In the genomic region with DNA sequence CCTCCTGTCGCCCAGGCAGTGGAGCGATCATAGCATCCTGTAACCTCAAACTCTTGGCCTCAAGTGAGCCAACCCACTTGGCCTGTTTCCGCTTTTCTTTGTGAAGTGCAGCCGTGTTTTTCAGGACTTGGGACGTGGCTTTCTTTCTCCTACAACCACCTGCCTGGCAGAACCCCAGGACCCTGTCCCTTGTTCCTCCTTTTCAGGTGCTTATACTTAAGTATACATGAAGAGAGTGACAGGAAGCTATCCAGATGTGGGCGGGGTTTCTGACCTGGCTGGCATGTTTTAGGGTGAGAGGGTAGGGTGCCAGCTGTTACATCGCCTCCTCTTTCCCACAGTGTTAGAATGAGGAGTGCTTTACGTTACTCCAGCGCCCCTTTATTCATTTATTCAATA, we compare ENCODE assay signal across 2 cellular contexts.
TF ChIP-seq lines count a peak whose summit lies in the region.

No MANE protein-coding gene starts in this region.

TF ChIP-seq in H1, 55 proteins besides CTCF, POLR2A, EP300 and RAD21:
- no peak for TF ChIP-seq KDM1A (IDR thresholded peaks at IDR 0.05; ENCODE audit: borderline replicate concordance, low read length)
- TF ChIP-seq, protein P1, sequence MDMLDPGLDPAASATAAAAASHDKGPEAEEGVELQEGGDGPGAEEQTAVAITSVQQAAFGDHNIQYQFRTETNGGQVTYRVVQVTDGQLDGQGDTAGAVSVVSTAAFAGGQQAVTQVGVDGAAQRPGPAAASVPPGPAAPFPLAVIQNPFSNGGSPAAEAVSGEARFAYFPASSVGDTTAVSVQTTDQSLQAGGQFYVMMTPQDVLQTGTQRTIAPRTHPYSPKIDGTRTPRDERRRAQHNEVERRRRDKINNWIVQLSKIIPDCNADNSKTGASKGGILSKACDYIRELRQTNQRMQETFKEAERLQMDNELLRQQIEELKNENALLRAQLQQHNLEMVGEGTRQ (IDR thresholded peaks at IDR 0.05; ENCODE audit: low read length) = no peak
- TF ChIP-seq, protein P2, sequence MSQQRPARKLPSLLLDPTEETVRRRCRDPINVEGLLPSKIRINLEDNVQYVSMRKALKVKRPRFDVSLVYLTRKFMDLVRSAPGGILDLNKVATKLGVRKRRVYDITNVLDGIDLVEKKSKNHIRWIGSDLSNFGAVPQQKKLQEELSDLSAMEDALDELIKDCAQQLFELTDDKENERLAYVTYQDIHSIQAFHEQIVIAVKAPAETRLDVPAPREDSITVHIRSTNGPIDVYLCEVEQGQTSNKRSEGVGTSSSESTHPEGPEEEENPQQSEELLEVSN (IDR thresholded peaks at IDR 0.05) = no peak
- TF ChIP-seq PHF8 (conservative IDR thresholded peaks at IDR 0.05; ENCODE audit: low read depth, low read length) = no peak
- TF ChIP-seq SRF (IDR thresholded peaks at IDR 0.05; ENCODE audit: low read depth, low read length) = no peak
- TF ChIP-seq FOSL1 (IDR thresholded peaks at IDR 0.05; ENCODE audit: insufficient read depth, low read depth, low read length) = no peak
- TF ChIP-seq CREB1 (IDR thresholded peaks at IDR 0.05) = no peak
- no peak for TF ChIP-seq SIRT6 (IDR thresholded peaks at IDR 0.05; ENCODE audit: low read length)
- no peak for TF ChIP-seq TCF12 (IDR thresholded peaks at IDR 0.05; ENCODE audit: low read depth, low read length)
- no peak for TF ChIP-seq ASH2L (IDR thresholded peaks at IDR 0.05; ENCODE audit: low read length)
- TF ChIP-seq SP4 (IDR thresholded peaks at IDR 0.05; ENCODE audit: low read length) = no peak
- no peak for TF ChIP-seq TEAD4 (IDR thresholded peaks at IDR 0.05; ENCODE audit: low read depth, low read length)
- TF ChIP-seq JUND (IDR thresholded peaks at IDR 0.05; ENCODE audit: low read length) = no peak

TF ChIP-seq in neural cell, 6 proteins besides CTCF, POLR2A, EP300 and RAD21:
- TF ChIP-seq, protein P3, sequence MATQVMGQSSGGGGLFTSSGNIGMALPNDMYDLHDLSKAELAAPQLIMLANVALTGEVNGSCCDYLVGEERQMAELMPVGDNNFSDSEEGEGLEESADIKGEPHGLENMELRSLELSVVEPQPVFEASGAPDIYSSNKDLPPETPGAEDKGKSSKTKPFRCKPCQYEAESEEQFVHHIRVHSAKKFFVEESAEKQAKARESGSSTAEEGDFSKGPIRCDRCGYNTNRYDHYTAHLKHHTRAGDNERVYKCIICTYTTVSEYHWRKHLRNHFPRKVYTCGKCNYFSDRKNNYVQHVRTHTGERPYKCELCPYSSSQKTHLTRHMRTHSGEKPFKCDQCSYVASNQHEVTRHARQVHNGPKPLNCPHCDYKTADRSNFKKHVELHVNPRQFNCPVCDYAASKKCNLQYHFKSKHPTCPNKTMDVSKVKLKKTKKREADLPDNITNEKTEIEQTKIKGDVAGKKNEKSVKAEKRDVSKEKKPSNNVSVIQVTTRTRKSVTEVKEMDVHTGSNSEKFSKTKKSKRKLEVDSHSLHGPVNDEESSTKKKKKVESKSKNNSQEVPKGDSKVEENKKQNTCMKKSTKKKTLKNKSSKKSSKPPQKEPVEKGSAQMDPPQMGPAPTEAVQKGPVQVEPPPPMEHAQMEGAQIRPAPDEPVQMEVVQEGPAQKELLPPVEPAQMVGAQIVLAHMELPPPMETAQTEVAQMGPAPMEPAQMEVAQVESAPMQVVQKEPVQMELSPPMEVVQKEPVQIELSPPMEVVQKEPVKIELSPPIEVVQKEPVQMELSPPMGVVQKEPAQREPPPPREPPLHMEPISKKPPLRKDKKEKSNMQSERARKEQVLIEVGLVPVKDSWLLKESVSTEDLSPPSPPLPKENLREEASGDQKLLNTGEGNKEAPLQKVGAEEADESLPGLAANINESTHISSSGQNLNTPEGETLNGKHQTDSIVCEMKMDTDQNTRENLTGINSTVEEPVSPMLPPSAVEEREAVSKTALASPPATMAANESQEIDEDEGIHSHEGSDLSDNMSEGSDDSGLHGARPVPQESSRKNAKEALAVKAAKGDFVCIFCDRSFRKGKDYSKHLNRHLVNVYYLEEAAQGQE (IDR thresholded peaks at IDR 0.05; ENCODE audit: borderline replicate concordance) = no peak
- TF ChIP-seq EZH2 (IDR thresholded peaks at IDR 0.05; ENCODE audit: borderline replicate concordance, insufficient read depth, low read length, poor library complexity, severe bottlenecking) (no peak), POLR2AphosphoS5 (IDR thresholded peaks at IDR 0.05) (no peak), TAF1 (IDR thresholded peaks at IDR 0.05; ENCODE audit: low read depth) (no peak), MXI1 (conservative IDR thresholded peaks at IDR 0.05; ENCODE audit: poor library complexity, severe bottlenecking) (no peak)
